Comparison of ENCODE assay signal across 9 cellular contexts in genomic region chr6:161393292-161393691, GRCh38.
"Had no signal": no experiment of that assay in that cellular context is flagged by ENCODE, and none has a peak within 500 bp of the region (broad histone marks: within the 10 kb centered on the region; RNA-seq: fewer than 3 reads in every experiment).

No MANE protein-coding gene starts in this region.

- H3K4me1 ChIP-seq: ascending aorta had no signal

- H3K36me3 ChIP-seq: ascending aorta had no signal

- DNase-seq: activated B cell treated with CpG ODN at 0.5 μM for 24 hours; activated CD4-positive, CD25-positive, alpha-beta regulatory T cell treated with anti-CD3 and anti-CD28 coated beads, Interleukin-2, amount 50 U/mL, for 72 hours; activated CD8-positive, alpha-beta memory T cell treated with anti-CD3 and anti-CD28 coated beads for 24 hours; activated CD8-positive, alpha-beta memory T cell treated with anti-CD3 and anti-CD28 coated beads, Interleukin-2, amount 50 U/mL, for 48 hours; activated gamma-delta T cell; activated naive CD8-positive, alpha-beta T cell treated with anti-CD3 and anti-CD28 coated beads, Interleukin-2, amount 10 ng/mL, durations not matched to agents 7 days and 5 days; activated T-cell treated with anti-CD3 and anti-CD28 coated beads, Interleukin-2, amount 50 U/mL, for 24 hours had no signal

- H3K9me3 ChIP-seq: ascending aorta had no signal

- H3K27me3 ChIP-seq: ascending aorta had no signal

- H3K27ac ChIP-seq: ascending aorta, VCaP had no signal
